In the genomic region with DNA sequence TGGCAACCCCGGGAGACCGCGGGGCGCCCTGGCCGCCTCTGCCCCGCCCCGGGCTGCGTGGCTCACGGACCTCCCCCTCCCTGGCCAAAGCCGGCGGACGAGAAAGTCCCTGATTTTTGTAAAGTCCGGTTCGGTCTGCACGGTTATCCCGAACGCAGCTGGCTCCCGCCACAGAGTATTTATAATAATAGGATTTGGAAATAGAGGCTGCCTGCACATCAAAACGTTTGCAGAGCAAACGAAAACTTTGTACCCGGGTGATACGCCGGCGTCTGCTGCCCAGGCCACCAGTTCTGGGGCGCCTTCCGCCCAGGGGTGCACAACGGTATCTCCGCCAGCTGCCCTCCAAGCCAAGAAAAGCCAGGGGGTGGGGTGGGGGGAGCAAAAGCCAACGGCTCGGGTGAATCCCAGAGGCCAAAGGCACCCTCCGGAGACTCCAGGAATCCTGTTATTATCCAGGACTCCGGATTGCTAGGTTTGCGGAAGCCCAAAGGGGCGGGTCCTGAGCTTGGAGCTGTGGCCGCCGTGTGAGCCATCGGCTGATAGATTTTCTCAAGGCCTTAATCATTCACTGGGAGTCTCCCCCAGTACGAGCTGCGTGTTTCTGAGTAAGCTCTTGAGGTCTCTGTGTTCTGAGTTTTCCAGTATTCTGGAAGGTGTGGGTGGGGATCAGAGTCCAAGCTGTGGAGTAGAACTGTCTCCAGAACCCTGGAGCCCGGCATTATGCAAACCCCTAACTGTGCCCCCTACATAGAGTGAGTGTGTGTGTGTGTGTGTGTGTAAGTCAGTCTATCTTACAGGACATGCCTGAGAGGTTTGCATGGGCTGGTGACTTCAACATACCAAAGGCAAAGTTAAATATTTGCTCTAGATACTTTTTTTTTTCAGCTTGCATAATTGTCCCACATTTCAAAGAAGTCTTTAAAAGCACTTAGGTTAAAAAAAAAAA, we compare ENCODE assay signal across 9 cellular contexts. TPM values are rescaled to one million over a fixed set of nuclear protein-coding genes. Genes with fewer than 3 reads are reported as not detected.
DNase-seq lines count a peak whose midpoint lies in the region; ATAC-seq and TF ChIP-seq lines count a peak whose summit lies in the region.
"Had no signal": no experiment of that assay in that cellular context is flagged by ENCODE, and none has a peak within 500 bp of the region (broad histone marks: within the 10 kb centered on the region; RNA-seq: fewer than 3 reads in every experiment).

No MANE protein-coding gene starts in this region.

- ATAC-seq in GM21381 (IDR thresholded peaks at IDR 0.05; ENCODE audit: unreplicated experiment), result no peak

- H3K4me2 ChIP-seq in MM.1S (ENCODE audit: low read depth, low read length), result no peak overlapping the region

- no peaks in the 10 kb centered on the region for H3F3A ChIP-seq in MM.1S (ENCODE audit: insufficient read depth, low read length)

- peaks cover 0 to 19% (median 5%) of the 10 kb centered on the region in 4 donors for H3K4me1 ChIP-seq in Peyer's patch
- H3K4me1 ChIP-seq in MM.1S (ENCODE audit: low read length), result no peaks in the 10 kb centered on the region

- DNase-seq in GM03348 (ENCODE audit: low spot score) (peak; percentile 78), Peyer's patch (peak in 2 of 3 donors; percentile 53 to 70), glomerular visceral epithelial cell (ENCODE audit: extremely low spot score) (peak; percentile 96), renal cortical epithelial cell (ENCODE audit: low read depth) (peak; percentile 99), MM.1S (no peak), GM19240 (ENCODE audit: insufficient read length, low spot score) (no peak)
- DNase-seq in stimulated activated CD4-positive, alpha-beta T cell treated with anti-CD3 and anti-CD28 coated beads, Interleukin-1b, Interleukin-23, amount 100 ng/mL, for 48 hours, result no peak
- DNase-seq: activated CD8-positive, alpha-beta memory T cell treated with anti-CD3 and anti-CD28 coated beads, Interleukin-2, amount 50 U/mL, for 48 hours had no signal

- no peak overlapping the region for H2AFZ ChIP-seq in MM.1S (ENCODE audit: low read length)

- no peaks in the 10 kb centered on the region for H3K36me3 ChIP-seq in Peyer's patch
- H3K36me3 ChIP-seq in MM.1S (replicated peaks; ENCODE audit: insufficient read depth, low read length), result no peaks in the 10 kb centered on the region

- H3K9me2 ChIP-seq in MM.1S (replicated peaks; ENCODE audit: insufficient read depth, low read length), result no peaks in the 10 kb centered on the region

- H3K9me3 ChIP-seq in Peyer's patch (no peaks in the 10 kb centered on the region), MM.1S (replicated peaks; ENCODE audit: insufficient read depth, low read length) (no peaks in the 10 kb centered on the region)

- no peak overlapping the region for H3K9ac ChIP-seq in MM.1S (ENCODE audit: low read length)

- TF ChIP-seq POLR2A in Peyer's patch (IDR thresholded peaks at IDR 0.05), result no peak

- no peaks in the 10 kb centered on the region for H3K79me2 ChIP-seq in MM.1S (ENCODE audit: low read length)

- no peaks in the 10 kb centered on the region for H3K27me3 ChIP-seq in Peyer's patch
- H3K27me3 ChIP-seq in MM.1S (replicated peaks; ENCODE audit: insufficient read depth, low read length), result peaks cover 89% of the 10 kb centered on the region

- H3K27ac ChIP-seq in Peyer's patch (peak overlapping the region in 3 of 4 donors; percentile 65 to 88 (median 68)), MM.1S (ENCODE audit: low read length) (no peak overlapping the region)

- TF ChIP-seq CTCF in Peyer's patch (IDR thresholded peaks at IDR 0.05), result no peak
- no peak for TF ChIP-seq CTCF in MM.1S (IDR thresholded peaks at IDR 0.05; ENCODE audit: low read length)

- no peaks in the 10 kb centered on the region for H4K20me1 ChIP-seq in MM.1S (ENCODE audit: insufficient read depth, low read length)

- peak overlapping the region; percentile 31 to 74 (median 52) for H3K4me3 ChIP-seq in Peyer's patch
- H3K4me3 ChIP-seq in MM.1S (ENCODE audit: low read length), result no peak overlapping the region

RNA-seq across cellular contexts. Expression of gene SHANK2, which starts 0.7 kb away (rescaled TPM):
- total RNA-seq in Peyer's patch (100 to 1,000 TPM in 1 of 4 donors, 10 to 100 TPM in 3; 26.1 to 109 (median 56.6) TPM), renal cortical epithelial cell (13.7 and 65.9 TPM in 2 replicates)

Comparison
In these comparisons a context has a peak if more than half of its experiments do, and no peak if none do; other contexts are left out.
1. DNase-seq: peak in GM03348 (single experiment), Peyer's patch (2 of 3), glomerular visceral epithelial cell (single experiment) and renal cortical epithelial cell (single experiment); none in MM.1S (single experiment), GM19240 (single experiment) and stimulated activated CD4-positive, alpha-beta T cell treated with anti-CD3 and anti-CD28 coated beads, Interleukin-1b, Interleukin-23, amount 100 ng/mL, for 48 hours (single experiment).